9 cellular contexts compared by ENCODE assay signal in genomic region chr1:41537788-41538351, GRCh38. TPM values are rescaled to one million over a fixed set of nuclear protein-coding genes. Genes with fewer than 3 reads are reported as not detected.
DNase-seq lines count a peak whose midpoint lies in the region; ATAC-seq, FAIRE-seq and TF ChIP-seq lines count a peak whose summit lies in the region.
"Had no signal": no experiment of that assay in that cellular context is flagged by ENCODE, and none has a peak within 500 bp of the region (broad histone marks: within the 10 kb centered on the region; RNA-seq: fewer than 3 reads in every experiment).

No MANE protein-coding gene starts in this region.

- peak; percentile 73 for FAIRE-seq in endothelial cell of umbilical vein (lab: Jason Lieb, UNC)

- no peaks in the 10 kb centered on the region for H3K27me3 ChIP-seq in endothelial cell of umbilical vein (ENCODE audit: control insufficient read depth in 2 of 2, insufficient read depth in 2 of 2, low read length in 2 of 2)

- no peak overlapping the region for H3K4me2 ChIP-seq in endothelial cell of umbilical vein (ENCODE audit: insufficient read depth, low read length)

- intact Hi-C loops in endothelial cell of umbilical vein (cut with micrococcal nuclease) (no loop called here), posterior vena cava (cut with DNase I) (no loop called here)

- TF ChIP-seq CTCF in endothelial cell of umbilical vein (IDR thresholded peaks at IDR 0.05; ENCODE audit: extremely low read depth in 1 of 2, insufficient read depth in 1 of 2, low read depth in 1 of 2, low read length in 2 of 2), result no peak

- H3K9ac ChIP-seq in endothelial cell of umbilical vein (replicated peaks; ENCODE audit: extremely low read depth, insufficient read depth, low read length), result no peak overlapping the region

- TF ChIP-seq POLR2A in endothelial cell of umbilical vein (IDR thresholded peaks at IDR 0.05; ENCODE audit: low read depth, low read length), result no peak

- dilution Hi-C loops in endothelial cell of umbilical vein (cut with MboI; ENCODE audit: extremely low pct_ligation_motif_present, low sequenced_read_pairs), result no loop called here

- H3K27ac ChIP-seq in endothelial cell of umbilical vein (ENCODE audit: insufficient read depth, low read depth, low read length), result no peak overlapping the region

- H4K20me1 ChIP-seq in endothelial cell of umbilical vein (replicated peaks; ENCODE audit: control insufficient read depth, extremely low read depth, insufficient read depth, low read length), result no peaks in the 10 kb centered on the region

- peak; percentile 72 for DNase-seq in GM03348 (ENCODE audit: low spot score)
- DNase-seq in NCI-H2227 treated with DMSO at 0.1 percent for 48 hours (lab: John Stamatoyannopoulos, UW), result peak; percentile 73
- peak; percentile 82 for DNase-seq in endothelial cell of umbilical vein (ENCODE audit: low read depth, low spot score)
- DNase-seq in posterior vena cava (ENCODE audit: low spot score), result peak; percentile 82
- no peak for DNase-seq in NK-92 (lab: John Stamatoyannopoulos, UW; ENCODE audit: unreplicated experiment)
- DNase-seq in activated CD4-positive, alpha-beta T cell treated with anti-CD3 and anti-CD28 coated beads for 1 hour, result no peak

- no peaks in the 10 kb centered on the region for H3K79me2 ChIP-seq in endothelial cell of umbilical vein (ENCODE audit: control insufficient read depth, insufficient read depth, low read length)

- H3K36me3 ChIP-seq in endothelial cell of umbilical vein (ENCODE audit: control insufficient read depth in 2 of 2, extremely low read depth in 1 of 2, insufficient read depth in 2 of 2, low read length in 2 of 2), result no peaks in the 10 kb centered on the region

- CTCF ChIA-PET in endothelial cell of umbilical vein (lab: Charles Lee), result interaction anchor here (0.7 to 2.2 kb wide), 3 partner anchors 22 to 106 kb away, joined by 3 to 13 read pairs (median 3); no protein-coding TSS in a partner anchor

- BruUV-seq in endothelial cell of umbilical vein (replicated peaks; lab: Mats Ljungman, UMichigan), result no TSS peak

- peaks cover 5% of the 10 kb centered on the region for H3K4me1 ChIP-seq in endothelial cell of umbilical vein (ENCODE audit: control insufficient read depth, extremely low read depth, insufficient read depth, low read length)

- POLR2A ChIA-PET in endothelial cell of umbilical vein (lab: Charles Lee), result no interaction called here

- H3K4me3 ChIP-seq in endothelial cell of umbilical vein (replicated peaks in 1 of 3; ENCODE audit: insufficient read depth in 1 of 3, low read depth in 1 of 3, low read length in 3 of 3), result no peak overlapping the region

- H3K9me3 ChIP-seq in endothelial cell of umbilical vein (replicated peaks; ENCODE audit: control insufficient read depth, insufficient read depth, low read length), result no peaks in the 10 kb centered on the region

- ATAC-seq in HG02981 (IDR thresholded peaks at IDR 0.05; ENCODE audit: unreplicated experiment), result no peak
- no peak for ATAC-seq in GM19324 (IDR thresholded peaks at IDR 0.05; ENCODE audit: low FRiP score, unreplicated experiment)

- H2AFZ ChIP-seq in endothelial cell of umbilical vein (ENCODE audit: low read depth, low read length), result no peak overlapping the region

- H3K9me1 ChIP-seq in endothelial cell of umbilical vein (replicated peaks; ENCODE audit: control insufficient read depth, extremely low read depth, insufficient read depth, low read length), result no peaks in the 10 kb centered on the region

TF ChIP-seq in endothelial cell of umbilical vein, 7 proteins besides CTCF, POLR2A, EP300 and RAD21:
- TF ChIP-seq JUN (IDR thresholded peaks at IDR 0.05; ENCODE audit: borderline replicate concordance, insufficient read depth, insufficient read length, low read depth) (no peak), MYC (IDR thresholded peaks at IDR 0.05; ENCODE audit: low read depth, low read length) (no peak), FOS (IDR thresholded peaks at IDR 0.05; ENCODE audit: borderline replicate concordance, insufficient read depth, low read length) (no peak), EZH2 (IDR thresholded peaks at IDR 0.05; ENCODE audit: borderline replicate concordance, low read depth, low read length, severe bottlenecking) (no peak), POLR2AphosphoS5 (IDR thresholded peaks at IDR 0.05; ENCODE audit: insufficient read depth, low read depth, low read length) (no peak), GATA2 (IDR thresholded peaks at IDR 0.05; ENCODE audit: insufficient read depth, insufficient read length, low read depth, low read length) (no peak)
- TF ChIP-seq, protein P1, sequence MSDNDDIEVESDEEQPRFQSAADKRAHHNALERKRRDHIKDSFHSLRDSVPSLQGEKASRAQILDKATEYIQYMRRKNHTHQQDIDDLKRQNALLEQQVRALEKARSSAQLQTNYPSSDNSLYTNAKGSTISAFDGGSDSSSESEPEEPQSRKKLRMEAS (IDR thresholded peaks at IDR 0.05; ENCODE audit: insufficient read depth, insufficient read length), result no peak

RNA-seq across cellular contexts. Expression of gene EDN2, which starts 53.4 kb away (rescaled TPM):
- total RNA-seq in endothelial cell of umbilical vein (not detected in 2 replicates), posterior vena cava (not detected)
- polyA plus RNA-seq in endothelial cell of umbilical vein, result not detected in 2 replicates
- 0.09 TPM in 1 of 2 replicates, not detected in the other for polyA plus RNA-seq in endothelial cell of umbilical vein (2011; cell fraction: cytosol; rRNA removed)
- not detected in 2 replicates for polyA plus RNA-seq in endothelial cell of umbilical vein (2011; cell fraction: nucleus; rRNA removed)
- not detected in 2 replicates for polyA plus RNA-seq in endothelial cell of umbilical vein (2012)
- polyA minus RNA-seq in endothelial cell of umbilical vein, result not detected in 2 replicates
- polyA minus RNA-seq in endothelial cell of umbilical vein (2011; cell fraction: cytosol; rRNA and poly(A)+ RNA removed), result 1.6 TPM
- not detected in 2 replicates for polyA minus RNA-seq in endothelial cell of umbilical vein (2011; cell fraction: nucleus; rRNA and poly(A)+ RNA removed)
- total RNA-seq: mononuclear cell had no signal

Comparison
In these comparisons a context has a peak if more than half of its experiments do, and no peak if none do; other contexts are left out.
1. DNase-seq: peak in GM03348 (single experiment), NCI-H2227 treated with DMSO at 0.1 percent for 48 hours (single experiment), endothelial cell of umbilical vein (single experiment) and posterior vena cava (single experiment); none in NK-92 (single experiment) and activated CD4-positive, alpha-beta T cell treated with anti-CD3 and anti-CD28 coated beads for 1 hour (single experiment).